Comparison of ENCODE assay signal across 8 cellular contexts in genomic region chr1:191296-192049, GRCh38.
A peak's percentile ranks its signal among the peaks of the same experiment; 100 is the strongest.
DNase-seq lines count a peak whose midpoint lies in the region; ATAC-seq and TF ChIP-seq lines count a peak whose summit lies in the region.
"Not testable (repeated sequence)": the region's sequence is repeated elsewhere in the genome, so short reads cannot be mapped to it uniquely, and the experiment has no call there.

No MANE protein-coding gene starts in this region.

- not testable (repeated sequence) for H3K4me3 Mint-ChIP-seq in H9; activated CD4-positive, alpha-beta T cell treated with anti-CD3 and anti-CD28 coated beads for 36 hours

- H3K56ac ChIP-seq in H9 (ENCODE audit: insufficient read length, low read depth, low read length) = not testable (repeated sequence)

- H3K4me1 Mint-ChIP-seq in H9; activated CD4-positive, alpha-beta T cell treated with anti-CD3 and anti-CD28 coated beads for 36 hours: not testable (repeated sequence)

- H3K4me2 ChIP-seq in H9 (ENCODE audit: insufficient read depth, insufficient read length, low read length) = not testable (repeated sequence)

- not testable (repeated sequence) for ATAC-seq in activated CD4-positive, alpha-beta T cell treated with anti-CD3 and anti-CD28 coated beads for 36 hours

- not testable (repeated sequence) for H3K4ac ChIP-seq in H9 (ENCODE audit: low read depth, low read length)

- not testable (repeated sequence) for H2BK12ac ChIP-seq in H9 (ENCODE audit: insufficient read length, low read depth, low read length)

- TF ChIP-seq CTCF in AG10803 (conservative IDR thresholded peaks at IDR 0.05; ENCODE audit: low read length); H9 (conservative IDR thresholded peaks at IDR 0.05); esophagus muscularis mucosa (IDR thresholded peaks at IDR 0.05): not testable (repeated sequence)

- DNase-seq in AG10803 (ENCODE audit: low read depth) (peak; percentile 3), H9 (peak; percentile 31), esophagus muscularis mucosa (ENCODE audit: extremely low spot score) (peak; percentile 66), iPS-NIHi7 (ENCODE audit: extremely low spot score) (peak; percentile 8), mucosa of gallbladder (ENCODE audit: low spot score) (peak; percentile 10)
- peak; percentile 25 for DNase-seq in activated CD4-positive, alpha-beta T cell treated with anti-CD3 and anti-CD28 coated beads for 36 hours
- DNase-seq in stimulated activated CD4-positive, alpha-beta T cell treated with anti-CD3 and anti-CD28 coated beads, Interleukin-4, amount 100 ng/mL, for 1 hour = peak; percentile 2

- H3K36me3 Mint-ChIP-seq in H9 (ENCODE audit: insufficient read depth in 1 of 3, low read depth in 3 of 3); activated CD4-positive, alpha-beta T cell treated with anti-CD3 and anti-CD28 coated beads for 36 hours (ENCODE audit: low read depth): not testable (repeated sequence)

- not testable (repeated sequence) for H3K23me2 ChIP-seq in H9 (ENCODE audit: insufficient read length, low read depth, low read length, poor library complexity, severe bottlenecking)

- not testable (repeated sequence) for H4K5ac ChIP-seq in H9 (ENCODE audit: insufficient read length, low read depth, low read length)

- H3K18ac ChIP-seq in H9 (ENCODE audit: insufficient read length, low read depth, low read length) = not testable (repeated sequence)

- H3K9ac ChIP-seq in H9 (ENCODE audit: extremely low read depth, insufficient read length, low read length) = not testable (repeated sequence)

- not testable (repeated sequence) for H2BK5ac ChIP-seq in H9 (ENCODE audit: insufficient read length, low read length)

- H3K4me3 ChIP-seq in AG10803 (ENCODE audit: low read length); esophagus muscularis mucosa: not testable (repeated sequence)

- H3K27ac Mint-ChIP-seq in H9; activated CD4-positive, alpha-beta T cell treated with anti-CD3 and anti-CD28 coated beads for 36 hours: not testable (repeated sequence)

- H3T11ph ChIP-seq in H9 (ENCODE audit: low read length) = not testable (repeated sequence)

- not testable (repeated sequence) for H3K23ac ChIP-seq in H9 (ENCODE audit: insufficient read length, low read depth, low read length)

- TF ChIP-seq EP300 in esophagus muscularis mucosa (IDR thresholded peaks at IDR 0.05) = not testable (repeated sequence)

- not testable (repeated sequence) for TF ChIP-seq POLR2A in esophagus muscularis mucosa (IDR thresholded peaks at IDR 0.05; ENCODE audit: low read depth)

- intact Hi-C loops in activated CD4-positive, alpha-beta T cell treated with anti-CD3 and anti-CD28 coated beads for 36 hours (cut with DNase I, micrococcal nuclease); esophagus muscularis mucosa (cut with DNase I): not testable (repeated sequence)

- not testable (repeated sequence) for H2BK15ac ChIP-seq in H9 (ENCODE audit: low read depth, low read length)

- POLR2A ChIA-PET in activated CD4-positive, alpha-beta T cell treated with anti-CD3 and anti-CD28 coated beads for 36 hours (lab: Charles Lee) = not testable (repeated sequence)

- H2BK120ac ChIP-seq in H9 (ENCODE audit: low read depth, low read length, poor library complexity, severe bottlenecking) = not testable (repeated sequence)

- H2AFZ ChIP-seq in H9 (ENCODE audit: low read length) = not testable (repeated sequence)

- not testable (repeated sequence) for H3K79me2 ChIP-seq in H9 (ENCODE audit: insufficient read depth, low read length)

- CTCF ChIA-PET in activated CD4-positive, alpha-beta T cell treated with anti-CD3 and anti-CD28 coated beads for 36 hours (lab: Charles Lee) = not testable (repeated sequence)

- H3K14ac ChIP-seq in H9 (ENCODE audit: insufficient read depth, low read length) = not testable (repeated sequence)

- not testable (repeated sequence) for H3K9me3 ChIP-seq in H9 (ENCODE audit: control insufficient read depth, low read depth, low read length); esophagus muscularis mucosa

- H2BK20ac ChIP-seq in H9 (ENCODE audit: low read depth, low read length, poor library complexity, severe bottlenecking) = not testable (repeated sequence)

- H4K20me1 ChIP-seq in H9 (ENCODE audit: control insufficient read depth, insufficient read depth, insufficient read length) = not testable (repeated sequence)

- WGBS in H9 (ENCODE audit: extremely low coverage, insufficient read length, low lambda C conversion rate) = no CpG with 5 or more reads among the region's 19 CpGs
- 67% methylated on average over 16 of the region's 19 CpGs for WGBS in esophagus muscularis mucosa

- not testable (repeated sequence) for H4K8ac ChIP-seq in H9 (replicated peaks; ENCODE audit: insufficient read length, low read depth, low read length)

- peaks cover 6 to 13% (median 8%) of the 10 kb centered on the region in 4 donors for H3K36me3 ChIP-seq in esophagus muscularis mucosa

- not testable (repeated sequence) for H3K4me1 ChIP-seq in H9 (ENCODE audit: insufficient read depth, low read length)
- peaks cover 0 to 12% (median 9%) of the 10 kb centered on the region in 4 donors for H3K4me1 ChIP-seq in esophagus muscularis mucosa

- not testable (repeated sequence) for H3K27me3 Mint-ChIP-seq in H9 (ENCODE audit: low read depth); activated CD4-positive, alpha-beta T cell treated with anti-CD3 and anti-CD28 coated beads for 36 hours

- H3K9me3 Mint-ChIP-seq in H9; activated CD4-positive, alpha-beta T cell treated with anti-CD3 and anti-CD28 coated beads for 36 hours (ENCODE audit: low read depth): not testable (repeated sequence)

- not testable (repeated sequence) for H3K79me1 ChIP-seq in H9 (ENCODE audit: insufficient read depth, low read depth, low read length, poor library complexity, severe bottlenecking)

- not testable (repeated sequence) for H2AK5ac ChIP-seq in H9 (ENCODE audit: insufficient read length, low read length)

- not testable (repeated sequence) for H3K27ac ChIP-seq in H9 (ENCODE audit: insufficient read length, low read depth, low read length); esophagus muscularis mucosa (replicated peaks in 1 of 4)
- peak overlapping the region; percentile 92 for H3K27ac ChIP-seq in angular gyrus (ENCODE audit: low read depth, low read length)

- not testable (repeated sequence) for H3K27me3 ChIP-seq in H9 (ENCODE audit: insufficient read depth, low read length); esophagus muscularis mucosa

- not testable (repeated sequence) for H4K91ac ChIP-seq in H9 (ENCODE audit: insufficient read length, low read depth, low read length)

Comparison
In these comparisons a context has a peak if more than half of its experiments do, and no peak if none do; other contexts are left out.
1. DNase-seq: peak in every context shown above with its lines; median percentile 66 in esophagus muscularis mucosa; 31 in H9; 25 in activated CD4-positive, alpha-beta T cell treated with anti-CD3 and anti-CD28 coated beads for 36 hours; 10 in mucosa of gallbladder; 8 in iPS-NIHi7; 3 in AG10803; 2 in stimulated activated CD4-positive, alpha-beta T cell treated with anti-CD3 and anti-CD28 coated beads, Interleukin-4, amount 100 ng/mL, for 1 hour.